18 cellular contexts compared by ENCODE assay signal in genomic region chr11:10938650-10939387, GRCh38.
DNase-seq lines count a peak whose midpoint lies in the region; ATAC-seq, FAIRE-seq and TF ChIP-seq lines count a peak whose summit lies in the region.
"Had no signal": no experiment of that assay in that cellular context is flagged by ENCODE, and none has a peak within 500 bp of the region (broad histone marks: within the 10 kb centered on the region; RNA-seq: fewer than 3 reads in every experiment).

No MANE protein-coding gene starts in this region.

- H3K4me1 Mint-ChIP-seq in activated CD4-positive, alpha-beta T cell treated with anti-CD3 and anti-CD28 coated beads, Interleukin-2, amount 10 ng/mL, durations not matched to agents 24 days and 14 days = peaks cover 12% of the 10 kb centered on the region
- H3K4me1 Mint-ChIP-seq in activated CD4-positive, alpha-beta T cell treated with anti-CD3 and anti-CD28 coated beads for 36 hours = peaks cover 7% of the 10 kb centered on the region
- H3K4me1 Mint-ChIP-seq in T-helper 17 cell = peaks cover 7% of the 10 kb centered on the region

- H3K27me3 ChIP-seq in rectal smooth muscle tissue (ENCODE audit: control insufficient read depth, insufficient read depth, low read length) = no peaks in the 10 kb centered on the region
- H3K27me3 ChIP-seq: BLaER1 had no signal

- FAIRE-seq in islet of Langerhans (lab: Jason Lieb, UNC) = peak; percentile 92
- FAIRE-seq: GM12892, H54 had no signal

- H3K36me3 ChIP-seq in rectal smooth muscle tissue (ENCODE audit: control insufficient read depth, insufficient read depth, low read length) = no peaks in the 10 kb centered on the region
- H3K36me3 ChIP-seq: BLaER1 had no signal

- peak overlapping the region; percentile 76 for H3K27ac ChIP-seq in rectal smooth muscle tissue (ENCODE audit: low read depth, low read length)
- H3K27ac ChIP-seq: BLaER1, HL-60 had no signal

- peaks cover 16% of the 10 kb centered on the region for H3K27me3 Mint-ChIP-seq in activated CD4-positive, alpha-beta T cell treated with anti-CD3 and anti-CD28 coated beads, Interleukin-2, amount 10 ng/mL, durations not matched to agents 24 days and 14 days
- peaks cover 3% of the 10 kb centered on the region for H3K27me3 Mint-ChIP-seq in activated CD4-positive, alpha-beta T cell treated with anti-CD3 and anti-CD28 coated beads for 36 hours
- H3K27me3 Mint-ChIP-seq in T-helper 17 cell = peaks cover 16% of the 10 kb centered on the region

- peaks cover 28% of the 10 kb centered on the region for H3K4me1 ChIP-seq in rectal smooth muscle tissue (ENCODE audit: control insufficient read depth, insufficient read depth, low read length)

- no peaks in the 10 kb centered on the region for H3K9me3 ChIP-seq in T-helper 17 cell (ENCODE audit: control insufficient read depth, low read length, poor library complexity, severe bottlenecking)
- H3K9me3 ChIP-seq: BLaER1, Caco-2 had no signal

- POLR2A ChIA-PET in activated CD4-positive, alpha-beta T cell treated with anti-CD3 and anti-CD28 coated beads for 36 hours (lab: Charles Lee) = interaction anchor here (0.9 kb wide), 1 partner anchor 38 kb away, joined by 3 read pairs; no protein-coding TSS in a partner anchor

- H3K4me3 Mint-ChIP-seq in activated CD4-positive, alpha-beta T cell treated with anti-CD3 and anti-CD28 coated beads, Interleukin-2, amount 10 ng/mL, durations not matched to agents 24 days and 14 days = no peak overlapping the region
- no peak overlapping the region for H3K4me3 Mint-ChIP-seq in activated CD4-positive, alpha-beta T cell treated with anti-CD3 and anti-CD28 coated beads for 36 hours
- H3K4me3 Mint-ChIP-seq in T-helper 17 cell = no peak overlapping the region
- H3K4me3 Mint-ChIP-seq: CD8-positive, alpha-beta memory T cell had no signal

- no peaks in the 10 kb centered on the region for H3K9me3 Mint-ChIP-seq in activated CD4-positive, alpha-beta T cell treated with anti-CD3 and anti-CD28 coated beads, Interleukin-2, amount 10 ng/mL, durations not matched to agents 24 days and 14 days
- no peaks in the 10 kb centered on the region for H3K9me3 Mint-ChIP-seq in activated CD4-positive, alpha-beta T cell treated with anti-CD3 and anti-CD28 coated beads for 36 hours (ENCODE audit: low read depth)
- H3K9me3 Mint-ChIP-seq: CD8-positive, alpha-beta memory T cell had no signal

- intact Hi-C loops in activated CD4-positive, alpha-beta T cell treated with anti-CD3 and anti-CD28 coated beads, Interleukin-2, amount 10 ng/mL, durations not matched to agents 24 days and 14 days (cut with micrococcal nuclease) = loop anchor here (10.0 kb wide), 2 partner anchors 216 to 326 kb away; no protein-coding TSS in a partner anchor
- intact Hi-C loops in activated CD4-positive, alpha-beta T cell treated with anti-CD3 and anti-CD28 coated beads for 36 hours (cut with DNase I, micrococcal nuclease) = loop anchor here in 1 of 2 experiments (10.0 kb wide), 1 partner anchor 1346 kb away; no protein-coding TSS in a partner anchor

- H3K9ac ChIP-seq in rectal smooth muscle tissue (ENCODE audit: low read length) = no peak overlapping the region
- H3K9ac ChIP-seq: BLaER1 had no signal

- H3K36me3 Mint-ChIP-seq in activated CD4-positive, alpha-beta T cell treated with anti-CD3 and anti-CD28 coated beads, Interleukin-2, amount 10 ng/mL, durations not matched to agents 24 days and 14 days (ENCODE audit: low read depth) = no peaks in the 10 kb centered on the region
- H3K36me3 Mint-ChIP-seq in activated CD4-positive, alpha-beta T cell treated with anti-CD3 and anti-CD28 coated beads for 36 hours (ENCODE audit: low read depth) = no peaks in the 10 kb centered on the region
- H3K36me3 Mint-ChIP-seq in T-helper 17 cell (ENCODE audit: low read depth) = no peaks in the 10 kb centered on the region
- H3K36me3 Mint-ChIP-seq: CD8-positive, alpha-beta memory T cell had no signal

- peak; percentile 44 for DNase-seq in activated CD4-positive, alpha-beta T cell treated with anti-CD3 and anti-CD28 coated beads, Interleukin-2, amount 10 ng/mL, durations not matched to agents 24 days and 14 days
- no peak for DNase-seq in activated CD4-positive, alpha-beta T cell treated with anti-CD3 and anti-CD28 coated beads for 36 hours
- no peak for DNase-seq in T-helper 17 cell
- DNase-seq: 8988T; AML-193; Caco-2; CD8-positive, alpha-beta memory T cell; DND-41; GDM1 had no signal

- CTCF ChIA-PET in activated CD4-positive, alpha-beta T cell treated with anti-CD3 and anti-CD28 coated beads for 36 hours (lab: Charles Lee) = interaction anchor here (1.6 kb wide), 1 partner anchor 7 kb away, joined by 3 read pairs; no protein-coding TSS in a partner anchor

- no peak overlapping the region for H3K27ac Mint-ChIP-seq in activated CD4-positive, alpha-beta T cell treated with anti-CD3 and anti-CD28 coated beads, Interleukin-2, amount 10 ng/mL, durations not matched to agents 24 days and 14 days
- H3K27ac Mint-ChIP-seq in activated CD4-positive, alpha-beta T cell treated with anti-CD3 and anti-CD28 coated beads for 36 hours = no peak overlapping the region
- H3K27ac Mint-ChIP-seq in T-helper 17 cell = no peak overlapping the region
- H3K27ac Mint-ChIP-seq: CD8-positive, alpha-beta memory T cell had no signal

- no peak for TF ChIP-seq POLR2A in GM18505 (IDR thresholded peaks at IDR 0.05; ENCODE audit: borderline replicate concordance, extremely low read depth, insufficient read depth, insufficient read length)

- no peak for ATAC-seq in activated CD4-positive, alpha-beta T cell treated with anti-CD3 and anti-CD28 coated beads for 36 hours
- ATAC-seq in HG02852 (IDR thresholded peaks at IDR 0.05; ENCODE audit: unreplicated experiment) (no peak), T-helper 17 cell (no peak), GM18505 (IDR thresholded peaks at IDR 0.05; ENCODE audit: unreplicated experiment) (no peak)
- ATAC-seq: HCT116 had no signal

- no peak overlapping the region for H3K4me3 ChIP-seq in rectal smooth muscle tissue (ENCODE audit: low read length)
- H3K4me3 ChIP-seq: BLaER1 had no signal
